Comparison of ENCODE assay signal across 33 cellular contexts in the genomic region with DNA sequence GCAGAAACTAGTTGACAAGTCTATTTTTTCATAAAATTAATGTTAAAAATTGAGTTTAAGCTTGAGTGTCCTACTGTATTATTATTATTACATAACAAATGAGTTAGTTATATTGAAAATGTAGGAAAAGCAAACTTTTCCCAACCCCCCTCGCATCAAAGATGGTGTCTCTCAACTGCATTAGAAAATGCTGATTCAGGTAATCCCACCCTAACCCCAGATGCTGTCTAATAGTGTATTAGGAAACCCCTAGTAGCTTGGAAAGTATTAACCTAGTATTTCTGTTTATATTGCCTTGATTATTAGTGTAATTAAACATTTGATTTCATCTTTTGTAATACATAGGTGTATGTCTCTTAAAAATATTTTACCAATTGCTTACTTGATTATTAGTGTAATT.
"Had no signal": no experiment of that assay in that cellular context is flagged by ENCODE, and none has a peak within 500 bp of the region (broad histone marks: within the 10 kb centered on the region; RNA-seq: fewer than 3 reads in every experiment).

No MANE protein-coding gene starts in this region.

- FAIRE-seq: astrocyte, TTC549 had no signal

- H3K27me3 ChIP-seq: adrenal gland, body of pancreas, brain microvascular endothelial cell, breast epithelium had no signal

- ATAC-seq: activated CD8-positive, alpha-beta T cell treated with anti-CD3 and anti-CD28 coated beads for 36 hours; activated naive CD4-positive, alpha-beta T cell treated with anti-CD3 and anti-CD28 coated beads, Interleukin-2, amount 50 U/mL, for 72 hours; activated T-cell treated with anti-CD3 and anti-CD28 coated beads, Interleukin-2, amount 50 U/mL, for 4 hours; activated T-cell treated with anti-CD3 and anti-CD28 coated beads, Interleukin-2, amount 50 U/mL, for 72 hours; activated T-helper 17 cell treated with anti-CD3 and anti-CD28 coated beads, Interleukin-2, amount 50 U/mL, for 72 hours; body of pancreas had no signal

- H3K4me1 ChIP-seq: adrenal gland, body of pancreas, breast epithelium had no signal

- H3K36me3 ChIP-seq: adrenal gland, brain microvascular endothelial cell, breast epithelium had no signal

- H3K4me3 ChIP-seq: adrenal gland, body of pancreas, breast epithelium had no signal

- H3K9me3 ChIP-seq: adrenal gland, body of pancreas, breast epithelium had no signal

- H3K27ac ChIP-seq: adrenal gland, body of pancreas, brain microvascular endothelial cell, breast epithelium, VCaP had no signal

- DNase-seq: activated B cell treated with CpG ODN at 0.5 μM for 24 hours; activated CD4-positive, alpha-beta memory T cell treated with anti-CD3 and anti-CD28 coated beads for 36 hours; activated CD4-positive, alpha-beta T cell treated with anti-CD3 and anti-CD28 coated beads for 4 hours; activated CD4-positive, alpha-beta T cell treated with anti-CD3 and anti-CD28 coated beads, Interleukin-2, amount 10 ng/mL, durations not matched to agents 24 days and 14 days; activated CD4-positive, alpha-beta T cell treated with anti-CD3 and anti-CD28 coated beads, Interleukin-2, amount 50 U/mL, for 1 hour; activated CD4-positive, alpha-beta T cell treated with anti-CD3 and anti-CD28 coated beads, Interleukin-2, amount 50 U/mL, for 4 hours; activated CD4-positive, CD25-positive, alpha-beta regulatory T cell treated with anti-CD3 and anti-CD28 coated beads, Interleukin-2, amount 50 U/mL, for 72 hours; activated CD8-positive, alpha-beta memory T cell treated with anti-CD3 and anti-CD28 coated beads, Interleukin-2, amount 50 U/mL, for 4 hours; activated CD8-positive, alpha-beta T cell treated with anti-CD3 and anti-CD28 coated beads for 36 hours; activated effector memory CD4-positive, alpha-beta T cell treated with anti-CD3 and anti-CD28 coated beads, Interleukin-2, amount 50 U/mL, for 16 hours; activated gamma-delta T cell treated with Interleukin-2 at 50 U/mL for 16 hours; activated naive CD4-positive, alpha-beta T cell; activated naive CD4-positive, alpha-beta T cell treated with anti-CD3 and anti-CD28 coated beads for 36 hours; activated naive CD4-positive, alpha-beta T cell treated with anti-CD3 and anti-CD28 coated beads, Interleukin-2, amount 50 U/mL, for 16 hours; activated naive CD8-positive, alpha-beta T cell treated with anti-CD3 and anti-CD28 coated beads for 36 hours; activated T-cell treated with anti-CD3 and anti-CD28 coated beads for 4 hours; activated T-cell treated with anti-CD3 and anti-CD28 coated beads, Interleukin-2, amount 50 U/mL, for 1 hour; activated T-cell treated with anti-CD3 and anti-CD28 coated beads, Interleukin-2, amount 50 U/mL, for 4 hours; activated T-cell treated with anti-CD3 and anti-CD28 coated beads, Interleukin-2, amount 50 U/mL, for 72 hours; adrenal gland; amniotic stem cell; aorta; body of pancreas; brain microvascular endothelial cell; central memory CD4-positive, alpha-beta T cell; T-helper 2 cell; T-helper 9 cell had no signal
